Comparison of ENCODE assay signal across 11 cellular contexts in the genomic region with DNA sequence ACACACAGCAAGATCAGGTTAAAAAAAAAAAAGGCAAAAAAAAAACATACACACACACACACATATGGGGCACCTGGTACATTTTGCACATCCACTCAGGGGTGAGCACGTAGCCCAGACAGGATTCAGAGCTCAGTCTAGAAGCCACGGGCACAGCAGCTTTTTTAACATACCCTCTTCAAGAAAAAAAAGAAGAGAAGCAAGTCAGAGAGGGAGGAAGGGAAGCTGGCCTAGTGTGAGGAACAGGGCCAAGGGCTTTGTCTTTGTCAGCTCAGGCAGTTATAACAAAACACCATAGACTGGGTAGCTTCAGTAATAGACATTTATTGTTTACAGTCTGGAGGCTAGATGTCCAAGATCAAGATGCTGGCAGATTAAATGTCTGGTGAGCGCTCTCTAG. TPM values are rescaled to one million over a fixed set of nuclear protein-coding genes. Genes with fewer than 3 reads are reported as not detected.
A peak's percentile ranks its signal among the peaks of the same experiment; 100 is the strongest.
DNase-seq lines count a peak whose midpoint lies in the region; ATAC-seq and TF ChIP-seq lines count a peak whose summit lies in the region.
"Had no signal": no experiment of that assay in that cellular context is flagged by ENCODE, and none has a peak within 500 bp of the region (broad histone marks: within the 10 kb centered on the region; RNA-seq: fewer than 3 reads in every experiment).

No MANE protein-coding gene starts in this region.

- H3K9ac ChIP-seq in muscle layer of colon (ENCODE audit: low read length), result no peak overlapping the region

- peak overlapping the region; percentile 72 for H3K27ac Mint-ChIP-seq in activated naive CD8-positive, alpha-beta T cell treated with anti-CD3 and anti-CD28 coated beads for 36 hours

- POLR2A ChIA-PET in HEK293 (lab: Yijun Ruan, JAX), result interaction anchor here (0.6 kb wide), 1 partner anchor 57 kb away, joined by 3 read pairs; no protein-coding TSS in a partner anchor

- H3K79me2 ChIP-seq in ACC112 (ENCODE audit: control insufficient read depth, insufficient read depth, low read length, unreplicated experiment), result peaks cover 69% of the 10 kb centered on the region

- CTCF ChIA-PET in HEK293 (lab: Yijun Ruan, JAX), result interaction anchor here (0.5 to 6.7 kb wide), 4 partner anchors 12 to 111 kb away, joined by 3 to 44 read pairs (median 8); a partner anchor contains a TSS

- H3K36me3 ChIP-seq in ACC112 (ENCODE audit: insufficient read depth, low read length) (peaks cover 4% of the 10 kb centered on the region; the same call in 1 of the 2 replicates), HEK293 (ENCODE audit: control insufficient read depth in 2 of 2, insufficient read depth in 1 of 2, low read length in 2 of 2) (no peaks in the 10 kb centered on the region), muscle layer of colon (ENCODE audit: insufficient read depth, low read length) (peaks cover 25% of the 10 kb centered on the region)
- H3K36me3 ChIP-seq: pancreas had no signal

- H3K9me3 Mint-ChIP-seq in activated naive CD8-positive, alpha-beta T cell treated with anti-CD3 and anti-CD28 coated beads for 36 hours, result no peaks in the 10 kb centered on the region

- H3K4me3 ChIP-seq in ACC112 (ENCODE audit: low read depth, low read length) (no peak overlapping the region), HEK293 (ENCODE audit: low read depth, low read length) (no peak overlapping the region), muscle layer of colon (ENCODE audit: low read depth in 1 of 2, low read length in 2 of 2) (no peak overlapping the region)
- H3K4me3 ChIP-seq: pancreas had no signal

- H3K9me3 ChIP-seq in HEK293 (ENCODE audit: control insufficient read depth, insufficient read depth, low read depth, low read length) (no peaks in the 10 kb centered on the region), muscle layer of colon (ENCODE audit: low read length) (no peaks in the 10 kb centered on the region)
- H3K9me3 ChIP-seq: pancreas had no signal

- H3K27ac ChIP-seq in ACC112 (ENCODE audit: low read depth, low read length) (peak overlapping the region; percentile 41; the same call in 1 of the 2 replicates), HEK293 (ENCODE audit: extremely low read depth, low read depth, low read length) (no peak overlapping the region), muscle layer of colon (ENCODE audit: low read depth, low read length) (peak overlapping the region; percentile 98)
- H3K27ac ChIP-seq: pancreas had no signal

- peaks cover 17% of the 10 kb centered on the region for H3K36me3 Mint-ChIP-seq in activated naive CD8-positive, alpha-beta T cell treated with anti-CD3 and anti-CD28 coated beads for 36 hours

- H3K27me3 ChIP-seq in ACC112 (ENCODE audit: insufficient read depth, low read length) (no peaks in the 10 kb centered on the region), muscle layer of colon (ENCODE audit: control insufficient read depth in 1 of 2, insufficient read depth in 2 of 2, low read length in 2 of 2) (no peaks in the 10 kb centered on the region)
- H3K27me3 ChIP-seq: pancreas had no signal

- no peak for ATAC-seq in GM21367 (IDR thresholded peaks at IDR 0.05; ENCODE audit: unreplicated experiment)
- ATAC-seq: pancreas had no signal

- H3K4me1 Mint-ChIP-seq in activated naive CD8-positive, alpha-beta T cell treated with anti-CD3 and anti-CD28 coated beads for 36 hours, result peaks cover 36% of the 10 kb centered on the region

- no peak for DNase-seq in activated naive CD8-positive, alpha-beta T cell treated with anti-CD3 and anti-CD28 coated beads for 36 hours
- no peak for DNase-seq in NCI-H748 treated with DMSO at 0.1 percent for 48 hours (lab: John Stamatoyannopoulos, UW)
- DNase-seq in midbrain (lab: John Stamatoyannopoulos, UW), result no peak
- no peak for DNase-seq in putamen (ENCODE audit: low spot score)
- DNase-seq: NCI-H1092, SW 1271 had no signal

- no peaks in the 10 kb centered on the region for H3K27me3 Mint-ChIP-seq in activated naive CD8-positive, alpha-beta T cell treated with anti-CD3 and anti-CD28 coated beads for 36 hours

- H3K4me1 ChIP-seq in ACC112 (ENCODE audit: control insufficient read depth, insufficient read depth, low read length, unreplicated experiment) (peaks cover 19% of the 10 kb centered on the region), HEK293 (ENCODE audit: control insufficient read depth, insufficient read depth, low read length) (peaks cover 9% of the 10 kb centered on the region), muscle layer of colon (ENCODE audit: insufficient read depth, low read length) (peaks cover 64% of the 10 kb centered on the region)

- no peak overlapping the region for H3K4me3 Mint-ChIP-seq in activated naive CD8-positive, alpha-beta T cell treated with anti-CD3 and anti-CD28 coated beads for 36 hours

- no peak for TF ChIP-seq CTCF in HEK293 (tag by site-specific recombination; IDR thresholded peaks at IDR 0.05)

- no peak overlapping the region for H2AFZ ChIP-seq in ACC112 (ENCODE audit: low read length, unreplicated experiment)

TF ChIP-seq in HEK293, 187 proteins besides CTCF, POLR2A, EP300 and RAD21:
- TF ChIP-seq, protein P1, sequence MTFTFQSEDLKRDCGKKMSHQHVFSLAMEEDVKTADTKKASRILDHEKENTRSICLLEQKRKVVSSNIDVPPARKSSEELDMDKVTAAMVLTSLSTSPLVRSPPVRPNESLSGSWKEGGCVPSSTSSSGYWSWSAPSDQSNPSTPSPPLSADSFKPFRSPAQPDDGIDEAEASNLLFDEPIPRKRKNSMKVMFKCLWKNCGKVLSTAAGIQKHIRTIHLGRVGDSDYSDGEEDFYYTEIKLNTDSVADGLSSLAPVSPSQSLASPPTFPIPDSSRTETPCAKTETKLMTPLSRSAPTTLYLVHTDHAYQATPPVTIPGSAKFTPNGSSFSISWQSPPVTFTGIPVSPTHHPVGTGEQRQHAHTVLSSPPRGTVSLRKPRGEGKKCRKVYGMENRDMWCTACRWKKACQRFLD (tag by site-specific recombination; IDR thresholded peaks at IDR 0.05), result no peak
- TF ChIP-seq, protein P2, sequence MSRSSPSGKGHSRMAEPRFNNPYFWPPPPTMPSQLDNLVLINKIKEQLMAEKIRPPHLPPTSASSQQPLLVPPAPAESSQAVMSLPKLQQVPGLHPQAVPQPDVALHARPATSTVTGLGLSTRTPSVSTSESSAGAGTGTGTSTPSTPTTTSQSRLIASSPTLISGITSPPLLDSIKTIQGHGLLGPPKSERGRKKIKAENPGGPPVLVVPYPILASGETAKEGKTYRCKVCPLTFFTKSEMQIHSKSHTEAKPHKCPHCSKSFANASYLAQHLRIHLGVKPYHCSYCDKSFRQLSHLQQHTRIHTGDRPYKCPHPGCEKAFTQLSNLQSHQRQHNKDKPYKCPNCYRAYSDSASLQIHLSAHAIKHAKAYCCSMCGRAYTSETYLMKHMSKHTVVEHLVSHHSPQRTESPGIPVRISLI (tag by site-specific recombination; IDR thresholded peaks at IDR 0.05), result peak; percentile 97
- TF ChIP-seq, protein P3, sequence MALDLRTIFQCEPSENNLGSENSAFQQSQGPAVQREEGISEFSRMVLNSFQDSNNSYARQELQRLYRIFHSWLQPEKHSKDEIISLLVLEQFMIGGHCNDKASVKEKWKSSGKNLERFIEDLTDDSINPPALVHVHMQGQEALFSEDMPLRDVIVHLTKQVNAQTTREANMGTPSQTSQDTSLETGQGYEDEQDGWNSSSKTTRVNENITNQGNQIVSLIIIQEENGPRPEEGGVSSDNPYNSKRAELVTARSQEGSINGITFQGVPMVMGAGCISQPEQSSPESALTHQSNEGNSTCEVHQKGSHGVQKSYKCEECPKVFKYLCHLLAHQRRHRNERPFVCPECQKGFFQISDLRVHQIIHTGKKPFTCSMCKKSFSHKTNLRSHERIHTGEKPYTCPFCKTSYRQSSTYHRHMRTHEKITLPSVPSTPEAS (tag by site-specific recombination; IDR thresholded peaks at IDR 0.05), result 0 out of 2 replicates have a peak, but pooled peaks have one; percentile 12
- no peak for TF ChIP-seq ZNF416 (tag by site-specific recombination; IDR thresholded peaks at IDR 0.05)
TF ChIP-seq in HEK293: peak in this region for 2.

RNA-seq across cellular contexts. Expression of a gene that starts 2.3 kb away (rescaled TPM):
- total RNA-seq in activated naive CD8-positive, alpha-beta T cell treated with anti-CD3 and anti-CD28 coated beads for 36 hours, result 100 to 1,000 TPM; 203 to 204 TPM

RNA-seq across cellular contexts. Expression of a gene that starts 37.7 kb away (rescaled TPM):
- total RNA-seq in activated naive CD8-positive, alpha-beta T cell treated with anti-CD3 and anti-CD28 coated beads for 36 hours, result 100 to 1,000 TPM; 168 to 169 TPM
